8 cellular contexts compared by ENCODE assay signal in the genomic region with DNA sequence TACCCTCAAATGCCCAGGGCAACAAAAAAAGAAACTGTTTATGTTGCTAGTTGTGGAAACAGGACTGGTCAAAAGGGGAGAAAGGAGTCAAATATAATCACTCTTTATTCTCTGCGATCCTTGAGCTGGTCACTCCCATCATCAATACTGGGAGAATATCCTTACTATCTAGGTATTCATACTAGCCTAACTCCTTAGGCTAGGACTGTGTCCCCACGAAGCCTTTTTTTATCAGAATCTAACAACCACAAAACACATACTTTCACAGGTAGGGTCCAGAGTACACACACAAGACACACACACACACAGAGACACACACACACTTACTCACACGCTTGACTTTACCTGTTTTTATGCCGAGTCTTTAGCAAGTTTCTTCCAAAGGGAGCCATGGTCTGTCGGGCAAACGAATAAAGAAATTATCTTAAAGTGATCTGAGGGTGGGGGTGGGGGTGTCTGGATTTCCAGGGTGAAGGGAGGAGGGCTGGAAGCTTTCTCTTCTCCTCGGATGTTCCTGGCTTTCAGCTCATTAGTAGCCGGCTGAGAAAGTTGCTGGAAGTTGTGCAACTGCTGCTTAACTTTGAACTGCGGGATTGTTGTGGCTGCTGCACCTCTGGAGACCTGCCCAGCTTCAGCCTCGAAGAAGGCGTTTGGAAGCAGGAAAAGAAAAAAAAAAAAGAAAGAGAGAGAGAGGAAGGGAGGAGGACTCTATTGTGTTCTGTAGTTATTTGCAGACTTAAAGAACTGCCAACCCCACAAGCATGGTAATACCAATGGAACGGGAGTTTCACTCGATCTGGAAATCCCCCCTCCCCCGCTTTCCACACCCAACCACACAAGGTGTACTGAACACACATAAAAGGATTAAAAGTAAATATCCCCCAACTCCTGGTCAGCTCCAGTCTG. TPM values are rescaled to one million over a fixed set of nuclear protein-coding genes. Genes with fewer than 3 reads are reported as not detected.
A peak's percentile ranks its signal among the peaks of the same experiment; 100 is the strongest.
DNase-seq lines count a peak whose midpoint lies in the region; ATAC-seq lines count a peak whose summit lies in the region.

RASSF9 (minus strand) TSS at position 600 of the 906 bp plus-strand sequence; CDS start at position 392, 208 bp downstream.

- intact Hi-C loops in left cardiac atrium (cut with DNase I), result no loop called here

- peak; percentile 20 for DNase-seq in SW480 (ENCODE audit: low spot score)
- peak; percentile 72 for DNase-seq in left cardiac atrium
- DNase-seq in retina, result peak; percentile 50
- DNase-seq in NCI-H2171 (lab: John Stamatoyannopoulos, UW), result no peak
- DNase-seq in DMS114 treated with DMSO at 0.1 percent for 48 hours (lab: John Stamatoyannopoulos, UW; ENCODE audit: unreplicated experiment), result no peak
- DNase-seq in T-helper 2 cell, result no peak

- ATAC-seq in GM18517 (IDR thresholded peaks at IDR 0.05; ENCODE audit: unreplicated experiment) (peak; percentile 39), left cardiac atrium (peak; percentile 83 to 95)
- ATAC-seq in activated CD4-positive, CD25-positive, alpha-beta regulatory T cell treated with anti-CD3 and anti-CD28 coated beads, Interleukin-2, amount 50 U/mL, for 24 hours, result no peak

RNA-seq across cellular contexts. Expression of gene RASSF9, which starts in this region (rescaled TPM):
- 1 to 10 TPM; 2.1 to 2.5 TPM for total RNA-seq in left cardiac atrium

Comparison
In these comparisons a context has a peak if more than half of its experiments do, and no peak if none do; other contexts are left out.
1. ATAC-seq: peak in GM18517 (single experiment) and left cardiac atrium (2 of 2); none in activated CD4-positive, CD25-positive, alpha-beta regulatory T cell treated with anti-CD3 and anti-CD28 coated beads, Interleukin-2, amount 50 U/mL, for 24 hours (0 of 2).
2. DNase-seq: peak in SW480 (single experiment), left cardiac atrium (single experiment) and retina (single experiment); none in NCI-H2171 (single experiment), DMS114 treated with DMSO at 0.1 percent for 48 hours (single experiment) and T-helper 2 cell (0 of 5).